23 cellular contexts compared by ENCODE assay signal in genomic region chr6:7811441-7811840, GRCh38.
"Had no signal": no experiment of that assay in that cellular context is flagged by ENCODE, and none has a peak within 500 bp of the region (broad histone marks: within the 10 kb centered on the region; RNA-seq: fewer than 3 reads in every experiment).

No MANE protein-coding gene starts in this region.

- H3K9me3 ChIP-seq: heart left ventricle, spleen, tibial nerve had no signal

- H3K27me3 ChIP-seq: heart left ventricle, tibial nerve had no signal

- H3K27ac ChIP-seq: heart left ventricle, spleen, tibial nerve had no signal

- H3K36me3 ChIP-seq: heart left ventricle, spleen, tibial nerve had no signal

- H3K4me3 ChIP-seq: heart left ventricle, spleen, tibial nerve had no signal

- ATAC-seq: esophagus mucosa; heart left ventricle; naive thymus-derived CD8-positive, alpha-beta T cell; right cardiac atrium had no signal

- DNase-seq: activated CD4-positive, alpha-beta memory T cell treated with anti-CD3 and anti-CD28 coated beads, Interleukin-2, amount 10 ng/mL, durations not matched to agents 7 days and 5 days; activated CD4-positive, alpha-beta T cell treated with anti-CD3 and anti-CD28 coated beads, Interleukin-2, amount 10 ng/mL, durations not matched to agents 24 days and 14 days; activated CD4-positive, CD25-positive, alpha-beta regulatory T cell treated with anti-CD3 and anti-CD28 coated beads, Interleukin-2, amount 50 U/mL, for 72 hours; activated CD8-positive, alpha-beta memory T cell treated with anti-CD3 and anti-CD28 coated beads, Interleukin-2, amount 50 U/mL, for 48 hours; activated gamma-delta T cell; activated naive CD4-positive, alpha-beta T cell treated with anti-CD3 and anti-CD28 coated beads, Interleukin-2, amount 10 ng/mL, durations not matched to agents 7 days and 5 days; activated naive CD8-positive, alpha-beta T cell treated with anti-CD3 and anti-CD28 coated beads, Interleukin-2, amount 10 ng/mL, durations not matched to agents 7 days and 5 days; activated T-cell treated with anti-CD3 and anti-CD28 coated beads, Interleukin-2, amount 50 U/mL, for 24 hours; amniotic stem cell; caudate nucleus; heart left ventricle; hypothalamus; immature natural killer cell; mesenchymal stem cell; naive thymus-derived CD8-positive, alpha-beta T cell; occipital lobe; posterior cingulate gyrus; right cardiac atrium; spleen; stimulated activated naive CD4-positive, alpha-beta T cell; T-helper 2 cell had no signal

- H3K4me1 ChIP-seq: spleen, tibial nerve had no signal
